Comparison of ENCODE assay signal across 24 cellular contexts in genomic region chr14:100523536-100524025, GRCh38.
DNase-seq lines count a peak whose midpoint lies in the region; ATAC-seq and TF ChIP-seq lines count a peak whose summit lies in the region.
"Had no signal": no experiment of that assay in that cellular context is flagged by ENCODE, and none has a peak within 500 bp of the region (broad histone marks: within the 10 kb centered on the region; RNA-seq: fewer than 3 reads in every experiment).

No MANE protein-coding gene starts in this region.

- no peak for ATAC-seq in RWPE2 (ENCODE audit: low read depth)
- ATAC-seq in HG03025 (IDR thresholded peaks at IDR 0.05; ENCODE audit: low FRiP score, unreplicated experiment), result no peak
- ATAC-seq: activated naive CD8-positive, alpha-beta T cell treated with anti-CD3 and anti-CD28 coated beads, Interleukin-2, amount 50 U/mL, for 24 hours; HCT116; naive thymus-derived CD8-positive, alpha-beta T cell; psoas muscle; T-helper 17 cell had no signal

- H3K9me3 ChIP-seq in RWPE2 (ENCODE audit: severe bottlenecking), result no peaks in the 10 kb centered on the region
- no peaks in the 10 kb centered on the region for H3K9me3 ChIP-seq in tibial artery
- H3K9me3 ChIP-seq: psoas muscle had no signal

- H3K27ac Mint-ChIP-seq in T-helper 2 cell treated with Interferon-gamma antibody and Interleukin-4, amounts not matched to agents 5 μg/mL and 100 μg/mL, for 36 hours, result no peak overlapping the region
- H3K27ac Mint-ChIP-seq: activated naive CD8-positive, alpha-beta T cell treated with anti-CD3 and anti-CD28 coated beads, Interleukin-2, amount 50 U/mL, for 24 hours; naive thymus-derived CD8-positive, alpha-beta T cell; T-helper 17 cell had no signal

- TF ChIP-seq CTCF in RWPE2 (IDR thresholded peaks at IDR 0.05; ENCODE audit: poor library complexity, severe bottlenecking) (no peak), tibial artery (IDR thresholded peaks at IDR 0.05) (no peak)

- no peaks in the 10 kb centered on the region for H3K36me3 Mint-ChIP-seq in T-helper 2 cell treated with Interferon-gamma antibody and Interleukin-4, amounts not matched to agents 5 μg/mL and 100 μg/mL, for 36 hours (ENCODE audit: low read depth)

- DNase-seq in T-helper 2 cell treated with Interferon-gamma antibody and Interleukin-4, amounts not matched to agents 5 μg/mL and 100 μg/mL, for 36 hours (ENCODE audit: low spot score), result peak; percentile 2
- DNase-seq in T-helper 2 cell (no peak), H4 (ENCODE audit: low spot score) (peak; percentile 1), RWPE2 (ENCODE audit: low spot score) (peak; percentile 50), mucosa of gallbladder (ENCODE audit: low spot score) (peak; percentile 6), tibial artery (no peak)
- DNase-seq in activated CD4-positive, alpha-beta T cell treated with anti-CD3 and anti-CD28 coated beads for 48 hours, result no peak
- DNase-seq: activated CD4-positive, CD25-positive, alpha-beta regulatory T cell treated with anti-CD3 and anti-CD28 coated beads, Interleukin-2, amount 50 U/mL, for 72 hours; activated naive CD8-positive, alpha-beta T cell treated with anti-CD3 and anti-CD28 coated beads, Interleukin-2, amount 50 U/mL, for 24 hours; DMS53; erythroblast; glutamatergic neuron; mammary epithelial cell; NCI-H146; NCI-H510A; psoas muscle; stimulated activated CD4-positive, alpha-beta T cell treated with anti-CD3 and anti-CD28 coated beads, Interleukin-12 subunit alpha, Interleukin-12 subunit beta, amount 100 ng/mL, for 4 hours; stimulated activated naive CD4-positive, alpha-beta T cell; trophoblast cell had no signal

- H3K27me3 ChIP-seq in RWPE2 (ENCODE audit: insufficient read depth, poor library complexity, severe bottlenecking) (no peaks in the 10 kb centered on the region), tibial artery (no peaks in the 10 kb centered on the region)

- no peak overlapping the region for H3K4me3 ChIP-seq in RWPE2 (ENCODE audit: severe bottlenecking)
- H3K4me3 ChIP-seq in tibial artery, result no peak overlapping the region
- H3K4me3 ChIP-seq: psoas muscle had no signal

- no peaks in the 10 kb centered on the region for H3K36me3 ChIP-seq in RWPE2 (ENCODE audit: low read depth)
- peaks cover 16 to 32% (median 17%) of the 10 kb centered on the region in 3 donors for H3K36me3 ChIP-seq in tibial artery

- no peaks in the 10 kb centered on the region for H3K4me1 Mint-ChIP-seq in T-helper 2 cell treated with Interferon-gamma antibody and Interleukin-4, amounts not matched to agents 5 μg/mL and 100 μg/mL, for 36 hours (ENCODE audit: low read depth)
- H3K4me1 Mint-ChIP-seq: activated naive CD8-positive, alpha-beta T cell treated with anti-CD3 and anti-CD28 coated beads, Interleukin-2, amount 50 U/mL, for 24 hours had no signal

- H3K4me3 Mint-ChIP-seq in T-helper 2 cell treated with Interferon-gamma antibody and Interleukin-4, amounts not matched to agents 5 μg/mL and 100 μg/mL, for 36 hours, result no peak overlapping the region
- H3K4me3 Mint-ChIP-seq: activated naive CD8-positive, alpha-beta T cell treated with anti-CD3 and anti-CD28 coated beads, Interleukin-2, amount 50 U/mL, for 24 hours; naive thymus-derived CD8-positive, alpha-beta T cell; T-helper 17 cell had no signal

- H3K27ac ChIP-seq in RWPE2 (ENCODE audit: poor library complexity, severe bottlenecking) (no peak overlapping the region), tibial artery (no peak overlapping the region)
- H3K27ac ChIP-seq: C4-2B, psoas muscle had no signal

- no peaks in the 10 kb centered on the region for H3K9me3 Mint-ChIP-seq in T-helper 2 cell treated with Interferon-gamma antibody and Interleukin-4, amounts not matched to agents 5 μg/mL and 100 μg/mL, for 36 hours
- H3K9me3 Mint-ChIP-seq: activated naive CD8-positive, alpha-beta T cell treated with anti-CD3 and anti-CD28 coated beads, Interleukin-2, amount 50 U/mL, for 24 hours had no signal

- H3K4me1 ChIP-seq in RWPE2 (ENCODE audit: insufficient read depth, poor library complexity, severe bottlenecking) (no peaks in the 10 kb centered on the region), tibial artery (no peaks in the 10 kb centered on the region)
- H3K4me1 ChIP-seq: psoas muscle had no signal

- no peaks in the 10 kb centered on the region for H3K27me3 Mint-ChIP-seq in T-helper 2 cell treated with Interferon-gamma antibody and Interleukin-4, amounts not matched to agents 5 μg/mL and 100 μg/mL, for 36 hours (ENCODE audit: low read depth)
- H3K27me3 Mint-ChIP-seq: activated naive CD8-positive, alpha-beta T cell treated with anti-CD3 and anti-CD28 coated beads, Interleukin-2, amount 50 U/mL, for 24 hours; naive thymus-derived CD8-positive, alpha-beta T cell; T-helper 17 cell had no signal

- intact Hi-C loops in tibial artery (cut with DNase I; ENCODE audit: low total_unique reads), result no loop called here

Comparison
In these comparisons a context has a peak if more than half of its experiments do, and no peak if none do; other contexts are left out.
1. DNase-seq: peak in T-helper 2 cell treated with Interferon-gamma antibody and Interleukin-4, amounts not matched to agents 5 μg/mL and 100 μg/mL, for 36 hours (single experiment), H4 (single experiment), RWPE2 (single experiment) and mucosa of gallbladder (single experiment); none in T-helper 2 cell (0 of 5), tibial artery (0 of 2) and activated CD4-positive, alpha-beta T cell treated with anti-CD3 and anti-CD28 coated beads for 48 hours (single experiment).